19 cellular contexts compared by ENCODE assay signal in genomic region chr1:185291159-185291558, GRCh38. TPM values are rescaled to one million over a fixed set of nuclear protein-coding genes. Genes with fewer than 3 reads are reported as not detected.
DNase-seq lines count a peak whose midpoint lies in the region; ATAC-seq and TF ChIP-seq lines count a peak whose summit lies in the region.
"Had no signal": no experiment of that assay in that cellular context is flagged by ENCODE, and none has a peak within 500 bp of the region (broad histone marks: within the 10 kb centered on the region; RNA-seq: fewer than 3 reads in every experiment).

No MANE protein-coding gene starts in this region.

- H3K27ac Mint-ChIP-seq in naive B cell: peak overlapping the region in 1 of 6 donors; percentile 19
- H3K27ac Mint-ChIP-seq: stimulated activated naive CD8-positive, alpha-beta T cell treated with anti-CD3 and anti-CD28 coated beads, Interleukin-15, Interleukin-2, amounts not matched to agents 100 ng/mL and 50 ng/mL, for 24 hours; type B pancreatic cell had no signal

- peaks cover 0 to 5% (median 0%) of the 10 kb centered on the region in 7 donors for H3K9me3 Mint-ChIP-seq in naive B cell
- H3K9me3 Mint-ChIP-seq: central memory CD8-positive, alpha-beta T cell; stimulated activated naive CD8-positive, alpha-beta T cell treated with anti-CD3 and anti-CD28 coated beads, Interleukin-15, Interleukin-2, amounts not matched to agents 100 ng/mL and 50 ng/mL, for 24 hours had no signal

- H3K27me3 Mint-ChIP-seq in naive B cell: no peaks in the 10 kb centered on the region
- H3K27me3 Mint-ChIP-seq: central memory CD8-positive, alpha-beta T cell; stimulated activated naive CD8-positive, alpha-beta T cell treated with anti-CD3 and anti-CD28 coated beads, Interleukin-15, Interleukin-2, amounts not matched to agents 100 ng/mL and 50 ng/mL, for 24 hours; type B pancreatic cell had no signal

- H3K27me3 ChIP-seq in RWPE2 (ENCODE audit: insufficient read depth, poor library complexity, severe bottlenecking) (no peaks in the 10 kb centered on the region), WERI-Rb-1 (ENCODE audit: insufficient read depth, low read depth, severe bottlenecking) (no peaks in the 10 kb centered on the region)
- H3K27me3 ChIP-seq: pancreas had no signal

- H3K9me3 ChIP-seq in RWPE2 (ENCODE audit: severe bottlenecking) (peaks cover 2% of the 10 kb centered on the region), WERI-Rb-1 (ENCODE audit: severe bottlenecking) (no peaks in the 10 kb centered on the region)
- H3K9me3 ChIP-seq: A549, pancreas had no signal

- no peak overlapping the region for H3K4me3 ChIP-seq in RWPE2 (ENCODE audit: severe bottlenecking)
- H3K4me3 ChIP-seq in WERI-Rb-1 (ENCODE audit: low read depth, low read length): no peak overlapping the region
- H3K4me3 ChIP-seq: A549, pancreas had no signal

- peak; percentile 33 for DNase-seq in NCI-H526 treated with DMSO at 0.1 percent for 48 hours (lab: John Stamatoyannopoulos, UW)
- DNase-seq in NCI-H526 (lab: John Stamatoyannopoulos, UW): no peak
- DNase-seq in RWPE2 (ENCODE audit: low spot score): no peak
- DNase-seq in naive B cell: no peak
- no peak for DNase-seq in iPS-NIHi7 (ENCODE audit: extremely low spot score)
- DNase-seq in WERI-Rb-1: no peak
- DNase-seq: activated effector memory CD4-positive, alpha-beta T cell treated with anti-CD3 and anti-CD28 coated beads, Interleukin-2, amount 50 U/mL, for 16 hours; effector CD8-positive, alpha-beta T cell; NCI-H1436 treated with DMSO at 0.1 percent for 48 hours; pancreas; RPMI8226 had no signal

- H3K4me1 Mint-ChIP-seq in naive B cell: peaks cover 9 to 24% (median 14%) of the 10 kb centered on the region in 3 donors

- ATAC-seq in GM21526 (IDR thresholded peaks at IDR 0.05; ENCODE audit: low FRiP score, unreplicated experiment): peak; percentile 58
- ATAC-seq in RWPE2 (ENCODE audit: low read depth): 0 out of 3 replicates have a peak, but pooled peaks have one; percentile 11
- peak; percentile 69 to 73 for ATAC-seq in naive B cell (ENCODE audit: low read depth in 2 of 2)
- ATAC-seq in HG02610 (IDR thresholded peaks at IDR 0.05; ENCODE audit: unreplicated experiment): no peak
- ATAC-seq: sciatic nerve had no signal

- H3K36me3 ChIP-seq in RWPE2 (ENCODE audit: low read depth): peaks cover 14% of the 10 kb centered on the region
- H3K36me3 ChIP-seq in WERI-Rb-1: no peaks in the 10 kb centered on the region; the same call in 1 of the 2 replicates

- TF ChIP-seq CTCF in RWPE2 (IDR thresholded peaks at IDR 0.05; ENCODE audit: poor library complexity, severe bottlenecking) (no peak), WERI-Rb-1 (IDR thresholded peaks at IDR 0.05; ENCODE audit: low read depth, low read length) (no peak)

- H3K27ac ChIP-seq in RWPE2 (ENCODE audit: poor library complexity, severe bottlenecking) (no peak overlapping the region), WERI-Rb-1 (no peak overlapping the region)
- H3K27ac ChIP-seq: A549, C4-2B, pancreas had no signal

- peak overlapping the region in 1 of 8 donors; percentile 72 for H3K4me3 Mint-ChIP-seq in naive B cell
- H3K4me3 Mint-ChIP-seq: central memory CD8-positive, alpha-beta T cell; stimulated activated naive CD8-positive, alpha-beta T cell treated with anti-CD3 and anti-CD28 coated beads, Interleukin-15, Interleukin-2, amounts not matched to agents 100 ng/mL and 50 ng/mL, for 24 hours; type B pancreatic cell had no signal

- H3K36me3 Mint-ChIP-seq in naive B cell: no peaks in the 10 kb centered on the region

- H3K4me1 ChIP-seq in RWPE2 (ENCODE audit: insufficient read depth, poor library complexity, severe bottlenecking): no peaks in the 10 kb centered on the region
- H3K4me1 ChIP-seq: A549, pancreas had no signal

RNA-seq across cellular contexts. Expression of gene IVNS1ABP, which starts 25.9 kb away (rescaled TPM):
- 10 to 100 TPM; 20.3 to 40.9 (median 31.0) TPM for polyA plus RNA-seq in naive B cell (ENCODE audit: low read depth in 6 of 6)
